14 cellular contexts compared by ENCODE assay signal in genomic region chr3:197491923-197492664, GRCh38.
"Had no signal": no experiment of that assay in that cellular context is flagged by ENCODE, and none has a peak within 500 bp of the region (broad histone marks: within the 10 kb centered on the region; RNA-seq: fewer than 3 reads in every experiment).

No MANE protein-coding gene starts in this region.

- FAIRE-seq: colon had no signal

- H3K27me3 ChIP-seq: dorsolateral prefrontal cortex, gastrocnemius medialis, sigmoid colon had no signal

- DNase-seq: activated CD4-positive, alpha-beta T cell treated with anti-CD3 and anti-CD28 coated beads for 36 hours; activated CD4-positive, alpha-beta T cell treated with anti-CD3 and anti-CD28 coated beads, Interleukin-2, amount 50 U/mL, for 48 hours; activated gamma-delta T cell treated with Interleukin-2 at 50 U/mL for 16 hours; amygdala; caudate nucleus; dorsolateral prefrontal cortex; gastrocnemius medialis; head of caudate nucleus; left ventricle myocardium superior; mucosa of descending colon; sigmoid colon; stimulated activated naive CD4-positive, alpha-beta T cell had no signal

- H3K4me1 ChIP-seq: sigmoid colon had no signal

- H3K36me3 ChIP-seq: gastrocnemius medialis, sigmoid colon had no signal

- ATAC-seq: activated CD4-positive, alpha-beta T cell treated with anti-CD3 and anti-CD28 coated beads for 36 hours; gastrocnemius medialis; left ventricle myocardium superior; mucosa of descending colon; naive thymus-derived CD8-positive, alpha-beta T cell had no signal

- H3K4me3 ChIP-seq: dorsolateral prefrontal cortex, gastrocnemius medialis, mucosa of descending colon, sigmoid colon had no signal

- H3K9me3 ChIP-seq: gastrocnemius medialis, mucosa of descending colon, sigmoid colon had no signal

- H3K27ac ChIP-seq: dorsolateral prefrontal cortex, gastrocnemius medialis, sigmoid colon had no signal
